ENCODE assay signal across 1 cellular context in genomic region chr11:94129505-94130335, GRCh38.
TF ChIP-seq lines count a peak whose summit lies in the region.

No MANE protein-coding gene starts in this region.

TF ChIP-seq in GM23338, 12 proteins besides CTCF, POLR2A, EP300 and RAD21 (continued from another document):
- TF ChIP-seq REST (IDR thresholded peaks at IDR 0.05; ENCODE audit: unreplicated experiment) (no peak), CREB1 (CRISPR knock-in tag; IDR thresholded peaks at IDR 0.05; ENCODE audit: low read depth) (no peak), EZH2phosphoT487 (IDR thresholded peaks at IDR 0.05; ENCODE audit: unreplicated experiment) (no peak), STAT1 (IDR thresholded peaks at IDR 0.05; ENCODE audit: unreplicated experiment) (no peak), JUNB (IDR thresholded peaks at IDR 0.05; ENCODE audit: unreplicated experiment) (no peak), ETS1 (IDR thresholded peaks at IDR 0.05) (no peak), EZH2 (IDR thresholded peaks at IDR 0.05; ENCODE audit: low read depth, unreplicated experiment) (no peak), ZNF331 (CRISPR knock-in tag; IDR thresholded peaks at IDR 0.05; ENCODE audit: low read depth) (no peak)
TF ChIP-seq in GM23338: peak in this region for 0.
